ENCODE assay signal across 9 cellular contexts in genomic region chr3:151890721-151891141, GRCh38. TPM values are rescaled to one million over a fixed set of nuclear protein-coding genes. Genes with fewer than 3 reads are reported as not detected.
DNase-seq lines count a peak whose midpoint lies in the region; ATAC-seq and TF ChIP-seq lines count a peak whose summit lies in the region.
"Had no signal": no experiment of that assay in that cellular context is flagged by ENCODE, and none has a peak within 500 bp of the region (broad histone marks: within the 10 kb centered on the region; RNA-seq: fewer than 3 reads in every experiment).

No MANE protein-coding gene starts in this region.

- TF ChIP-seq POLR2A in esophagus squamous epithelium (IDR thresholded peaks at IDR 0.05), result no peak

- ATAC-seq in GM18870 (IDR thresholded peaks at IDR 0.05; ENCODE audit: unreplicated experiment) (peak; percentile 79), HG02981 (IDR thresholded peaks at IDR 0.05; ENCODE audit: unreplicated experiment) (peak; percentile 65)

- DNase-seq in NCI-H2107 treated with DMSO at 0.1 percent for 48 hours (lab: John Stamatoyannopoulos, UW; ENCODE audit: unreplicated experiment), result peak; percentile 91
- no peak for DNase-seq in hepatocyte (ENCODE audit: low spot score)
- DNase-seq in NCI-H524 treated with DMSO at 0.1 percent for 48 hours (lab: John Stamatoyannopoulos, UW), result no peak
- no peak for DNase-seq in cerebellum (ENCODE audit: low spot score)
- DNase-seq in esophagus squamous epithelium (lab: John Stamatoyannopoulos, UW), result no peak
- DNase-seq in effector CD8-positive, alpha-beta T cell (lab: John Stamatoyannopoulos, UW), result no peak
- DNase-seq: stimulated activated CD8-positive, alpha-beta memory T cell treated with anti-CD3 and anti-CD28 coated beads, Interleukin-4, amount 100 ng/mL, for 48 hours had no signal

- H3K27ac ChIP-seq in hepatocyte, result peak overlapping the region; percentile 21
- H3K27ac ChIP-seq in esophagus squamous epithelium, result no peak overlapping the region

- intact Hi-C loops in esophagus squamous epithelium (cut with DNase I), result no loop called here

- no peaks in the 10 kb centered on the region for H4K20me1 ChIP-seq in hepatocyte (ENCODE audit: insufficient read depth, poor library complexity, severe bottlenecking)

- 33% methylated on average over 4 of the region's 4 CpGs for WGBS in hepatocyte (ENCODE audit: low lambda C conversion rate, missing lambda C conversion rate)
- 37 to 40% methylated on average over 4 of the region's 4 CpGs for WGBS in esophagus squamous epithelium, 2 donors

- no peaks in the 10 kb centered on the region for H3K9me2 ChIP-seq in hepatocyte (replicated peaks; ENCODE audit: insufficient read depth)

- H3K36me3 ChIP-seq in hepatocyte (replicated peaks; ENCODE audit: insufficient read depth, low read depth) (no peaks in the 10 kb centered on the region), esophagus squamous epithelium (no peaks in the 10 kb centered on the region)

- H3K9me3 ChIP-seq in hepatocyte (ENCODE audit: low read depth) (no peaks in the 10 kb centered on the region), esophagus squamous epithelium (no peaks in the 10 kb centered on the region)

- H3K4me2 ChIP-seq in hepatocyte, result no peak overlapping the region

- H3K4me1 ChIP-seq in hepatocyte (ENCODE audit: insufficient read depth) (no peaks in the 10 kb centered on the region), esophagus squamous epithelium (no peaks in the 10 kb centered on the region)

- H3K4me3 ChIP-seq in hepatocyte (no peak overlapping the region), esophagus squamous epithelium (no peak overlapping the region)

- no peaks in the 10 kb centered on the region for H3K27me3 ChIP-seq in hepatocyte
- H3K27me3 ChIP-seq in esophagus squamous epithelium, result no peaks in the 10 kb centered on the region

- TF ChIP-seq CTCF in hepatocyte (IDR thresholded peaks at IDR 0.05; ENCODE audit: poor library complexity) (no peak), esophagus squamous epithelium (IDR thresholded peaks at IDR 0.05) (no peak)

- H2AFZ ChIP-seq in hepatocyte, result no peak overlapping the region

- H3K79me2 ChIP-seq in hepatocyte, result no peaks in the 10 kb centered on the region

RNA-seq across cellular contexts. Expression of gene SUCNR1, which starts 17.3 kb away (rescaled TPM):
- total RNA-seq in hepatocyte (0.80 and 1.7 TPM in 2 replicates), cerebellum (0.73 TPM), esophagus squamous epithelium (under 1 TPM in 2 of 4 donors, not detected in 2; 0.19 to 0.38 TPM)
- polyA plus RNA-seq in hepatocyte, result 0.40 and 0.45 TPM in 2 replicates
